In genomic region chr3:79255696-79256095, GRCh38 we compare ENCODE assay signal across 18 cellular contexts.
"Had no signal": no experiment of that assay in that cellular context is flagged by ENCODE, and none has a peak within 500 bp of the region (broad histone marks: within the 10 kb centered on the region; RNA-seq: fewer than 3 reads in every experiment).

No MANE protein-coding gene starts in this region.

- H3K9me3 Mint-ChIP-seq: activated naive CD8-positive, alpha-beta T cell treated with anti-CD3 and anti-CD28 coated beads, Interleukin-2, amount 50 U/mL, for 24 hours; nephron progenitor cell had no signal

- H3K4me1 ChIP-seq: ascending aorta, breast epithelium, lower lobe of right lung, upper lobe of left lung had no signal

- H3K27me3 Mint-ChIP-seq: activated naive CD8-positive, alpha-beta T cell treated with anti-CD3 and anti-CD28 coated beads, Interleukin-2, amount 50 U/mL, for 24 hours; effector memory CD8-positive, alpha-beta T cell; progenitor cell of endocrine pancreas; stimulated activated naive CD8-positive, alpha-beta T cell treated with anti-CD3 and anti-CD28 coated beads, Interleukin-15, Interleukin-2, amounts not matched to agents 100 ng/mL and 50 ng/mL, for 24 hours had no signal

- H3K36me3 ChIP-seq: ascending aorta, breast epithelium, heart left ventricle, lower lobe of right lung, upper lobe of left lung, WERI-Rb-1 had no signal

- H3K27me3 ChIP-seq: ascending aorta, breast epithelium, heart left ventricle, upper lobe of left lung had no signal

- H3K4me3 ChIP-seq: ascending aorta, breast epithelium, heart left ventricle, lower lobe of right lung, upper lobe of left lung had no signal

- DNase-seq: activated CD4-positive, alpha-beta T cell treated with anti-CD3 and anti-CD28 coated beads, Interleukin-2, amount 50 U/mL, for 48 hours; activated naive CD4-positive, alpha-beta T cell treated with anti-CD3 and anti-CD28 coated beads for 36 hours; activated naive CD8-positive, alpha-beta T cell treated with anti-CD3 and anti-CD28 coated beads, Interleukin-2, amount 50 U/mL, for 24 hours; activated T-cell treated with anti-CD3 and anti-CD28 coated beads, Interleukin-2, amount 50 U/mL, for 1 hour; cerebellar nuclear complex; effector memory CD8-positive, alpha-beta T cell; heart left ventricle; left cardiac atrium; lower lobe of right lung; nephron progenitor cell; right cardiac atrium; upper lobe of left lung; WERI-Rb-1 had no signal

- H3K27ac Mint-ChIP-seq: activated naive CD4-positive, alpha-beta T cell treated with anti-CD3 and anti-CD28 coated beads for 36 hours; activated naive CD8-positive, alpha-beta T cell treated with anti-CD3 and anti-CD28 coated beads, Interleukin-2, amount 50 U/mL, for 24 hours; activated T-helper 2 cell treated with anti-CD3 and anti-CD28 coated beads, Interferon-gamma antibody, Interleukin-2, Interleukin-4, amounts not matched to agents 10 μg/mL and 5 μg/mL and 100 μg/mL, durations not matched to agents 14 hours and 24 hours and 36 hours; effector memory CD8-positive, alpha-beta T cell; nephron progenitor cell; progenitor cell of endocrine pancreas; stimulated activated naive CD8-positive, alpha-beta T cell treated with anti-CD3 and anti-CD28 coated beads, Interleukin-15, Interleukin-2, amounts not matched to agents 100 ng/mL and 50 ng/mL, for 24 hours had no signal

- ATAC-seq: activated naive CD8-positive, alpha-beta T cell treated with anti-CD3 and anti-CD28 coated beads, Interleukin-2, amount 50 U/mL, for 24 hours; effector memory CD8-positive, alpha-beta T cell; heart left ventricle; left cardiac atrium; lower lobe of right lung; right cardiac atrium had no signal

- H3K4me3 Mint-ChIP-seq: activated naive CD4-positive, alpha-beta T cell treated with anti-CD3 and anti-CD28 coated beads for 36 hours; activated naive CD8-positive, alpha-beta T cell treated with anti-CD3 and anti-CD28 coated beads, Interleukin-2, amount 50 U/mL, for 24 hours; effector memory CD8-positive, alpha-beta T cell; nephron progenitor cell; stimulated activated naive CD8-positive, alpha-beta T cell treated with anti-CD3 and anti-CD28 coated beads, Interleukin-15, Interleukin-2, amounts not matched to agents 100 ng/mL and 50 ng/mL, for 24 hours had no signal

- H3K27ac ChIP-seq: ascending aorta, breast epithelium, heart left ventricle, lower lobe of right lung, upper lobe of left lung, WERI-Rb-1 had no signal

- H3K4me1 Mint-ChIP-seq: activated naive CD8-positive, alpha-beta T cell treated with anti-CD3 and anti-CD28 coated beads, Interleukin-2, amount 50 U/mL, for 24 hours; nephron progenitor cell had no signal

- H3K9me3 ChIP-seq: ascending aorta, breast epithelium, heart left ventricle, lower lobe of right lung, upper lobe of left lung had no signal
